Comparison of ENCODE assay signal across 8 cellular contexts in the genomic region with DNA sequence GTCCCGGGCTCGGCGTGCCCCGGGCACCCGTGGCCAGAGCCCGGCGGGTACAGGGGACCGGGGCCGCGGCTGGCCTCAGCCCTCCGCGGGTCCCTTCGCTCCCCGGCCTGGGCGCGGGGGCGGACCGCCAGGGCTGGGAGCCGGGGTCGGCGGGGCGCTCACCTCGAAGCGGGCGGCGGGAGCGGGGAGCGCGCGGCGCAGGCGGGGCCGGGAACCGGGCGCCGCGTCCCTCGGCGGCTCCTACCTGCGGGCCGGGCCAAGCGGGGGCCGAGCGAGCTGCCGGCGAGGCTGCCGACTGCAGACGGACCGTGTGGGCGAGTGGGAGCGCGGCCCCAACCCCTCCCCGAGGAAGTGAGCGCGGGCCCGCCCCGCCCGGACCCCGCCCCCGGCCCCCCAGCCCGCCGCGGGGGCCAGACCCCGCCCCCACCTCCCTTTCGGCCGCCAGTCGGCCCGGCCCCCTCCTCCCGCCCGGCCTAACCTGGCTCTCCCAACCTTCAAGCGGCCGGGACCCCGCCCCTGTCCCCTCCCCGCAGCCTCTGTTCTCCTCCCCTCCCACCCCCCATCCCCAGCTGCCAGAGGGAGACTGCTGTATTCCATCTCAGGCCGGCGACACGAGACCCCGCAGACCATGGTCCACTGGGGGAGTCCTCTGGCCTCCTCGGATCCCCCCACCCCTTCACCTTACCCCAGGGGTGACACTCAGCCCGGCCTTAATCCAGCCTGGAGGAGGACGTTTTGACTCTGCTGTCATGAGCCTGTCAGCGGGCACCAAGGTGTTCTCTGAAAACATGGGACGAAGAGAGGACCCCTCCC. TPM values are rescaled to one million over a fixed set of nuclear protein-coding genes. Genes with fewer than 3 reads are reported as not detected.
DNase-seq lines count a peak whose midpoint lies in the region; ATAC-seq and TF ChIP-seq lines count a peak whose summit lies in the region.

A gene with protein sequence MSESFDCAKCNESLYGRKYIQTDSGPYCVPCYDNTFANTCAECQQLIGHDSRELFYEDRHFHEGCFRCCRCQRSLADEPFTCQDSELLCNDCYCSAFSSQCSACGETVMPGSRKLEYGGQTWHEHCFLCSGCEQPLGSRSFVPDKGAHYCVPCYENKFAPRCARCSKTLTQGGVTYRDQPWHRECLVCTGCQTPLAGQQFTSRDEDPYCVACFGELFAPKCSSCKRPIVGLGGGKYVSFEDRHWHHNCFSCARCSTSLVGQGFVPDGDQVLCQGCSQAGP (minus strand): TSS at position 320 of the 813 bp plus-strand sequence. CDS start 6,102 bp downstream, outside the sequence.

- no peaks in the 10 kb centered on the region for H3K9me3 Mint-ChIP-seq in activated T-cell treated with anti-CD3 and anti-CD28 coated beads, Interleukin-2, amount 50 U/mL, for 24 hours
- H3K9me3 Mint-ChIP-seq in natural killer cell: no peaks in the 10 kb centered on the region

- no peaks in the 10 kb centered on the region for H3K36me3 ChIP-seq in A673 (ENCODE audit: insufficient read depth, low read length, poor library complexity, severe bottlenecking)
- no peaks in the 10 kb centered on the region for H3K36me3 ChIP-seq in fibroblast of lung (ENCODE audit: control insufficient read depth, insufficient read depth, low read length)

- peaks cover 28% of the 10 kb centered on the region for H3K36me3 Mint-ChIP-seq in activated T-cell treated with anti-CD3 and anti-CD28 coated beads, Interleukin-2, amount 50 U/mL, for 24 hours (ENCODE audit: low read depth)
- H3K36me3 Mint-ChIP-seq in natural killer cell: no peaks in the 10 kb centered on the region

- H3K27me3 ChIP-seq in A673 (replicated peaks; ENCODE audit: insufficient read depth, low read depth, low read length, poor library complexity) (no peaks in the 10 kb centered on the region), fibroblast of lung (ENCODE audit: control insufficient read depth, insufficient read depth, low read length) (no peaks in the 10 kb centered on the region)

- H3K4me3 Mint-ChIP-seq in activated T-cell treated with anti-CD3 and anti-CD28 coated beads, Interleukin-2, amount 50 U/mL, for 24 hours: peak within 1 kb of the TSS; percentile 88
- H3K4me3 Mint-ChIP-seq in natural killer cell: peak within 1 kb of the TSS; percentile 98

- H3K9me3 ChIP-seq in A673 (ENCODE audit: low read depth, low read length, poor library complexity, severe bottlenecking): no peaks in the 10 kb centered on the region
- no peaks in the 10 kb centered on the region for H3K9me3 ChIP-seq in fibroblast of lung (ENCODE audit: control insufficient read depth, insufficient read depth, low read depth, low read length)

- no peak within 1 kb of the TSS for H2AFZ ChIP-seq in fibroblast of lung (ENCODE audit: low read length)

- intact Hi-C loops in A673 (cut with micrococcal nuclease; ENCODE audit: unreplicated experiment): no loop called here
- intact Hi-C loops in natural killer cell (cut with micrococcal nuclease): loop anchor here (5.0 to 10.0 kb wide), 2 partner anchors 73 to 531 kb away; a partner anchor contains a TSS

- peak within 1 kb of the TSS; percentile 89 for H3K27ac Mint-ChIP-seq in activated T-cell treated with anti-CD3 and anti-CD28 coated beads, Interleukin-2, amount 50 U/mL, for 24 hours
- H3K27ac Mint-ChIP-seq in natural killer cell: peak within 1 kb of the TSS; percentile 96 to 100

- peak within 1 kb of the TSS; percentile 94 for H3K27ac ChIP-seq in A673 (ENCODE audit: low read depth, low read length, poor library complexity, severe bottlenecking)
- H3K27ac ChIP-seq in fibroblast of lung (ENCODE audit: insufficient read depth, low read length): peak within 1 kb of the TSS; percentile 80

- peaks cover 38% of the 10 kb centered on the region for H3K79me2 ChIP-seq in fibroblast of lung (ENCODE audit: control insufficient read depth, insufficient read depth, low read length)

- DNase-seq in A673 (ENCODE audit: low spot score): peak; percentile 82
- peak; percentile 98 for DNase-seq in NCI-H510A treated with DMSO at 0.1 percent for 48 hours (lab: John Stamatoyannopoulos, UW)
- peak; percentile 74 for DNase-seq in activated T-cell treated with anti-CD3 and anti-CD28 coated beads, Interleukin-2, amount 50 U/mL, for 24 hours
- peak; percentile 38 to 68 for DNase-seq in fibroblast of lung (ENCODE audit: low read depth in 2 of 2)
- DNase-seq in natural killer cell: no peak
- no peak for DNase-seq in NCI-H1092 treated with DMSO at 0.1 percent for 48 hours (lab: John Stamatoyannopoulos, UW)

- no peak for ATAC-seq in GM18505 (IDR thresholded peaks at IDR 0.05; ENCODE audit: unreplicated experiment)
- peak; percentile 6 to 32 (median 27) for ATAC-seq in natural killer cell
- ATAC-seq in HG03442 (IDR thresholded peaks at IDR 0.05; ENCODE audit: unreplicated experiment): no peak

- H3K4me1 Mint-ChIP-seq in activated T-cell treated with anti-CD3 and anti-CD28 coated beads, Interleukin-2, amount 50 U/mL, for 24 hours (ENCODE audit: low read depth): peaks cover 62% of the 10 kb centered on the region
- peaks cover 59 to 65% of the 10 kb centered on the region in 2 donors for H3K4me1 Mint-ChIP-seq in natural killer cell

- POLR2A ChIA-PET in A673 (lab: Charles Lee; ENCODE audit: low non-redundant PET): no interaction called here

- no peaks in the 10 kb centered on the region for H4K20me1 ChIP-seq in fibroblast of lung (ENCODE audit: control insufficient read depth, extremely low read depth, insufficient read depth, low read length)

- TF ChIP-seq CTCF in A673 (conservative IDR thresholded peaks at IDR 0.05; ENCODE audit: low read depth, low read length): no peak
- no peak for TF ChIP-seq CTCF in fibroblast of lung (conservative IDR thresholded peaks at IDR 0.05 in 1 of 2, IDR thresholded peaks at IDR 0.05 in 1 of 2; ENCODE audit: low read depth in 1 of 2, low read length in 2 of 2)
- no peak for TF ChIP-seq CTCF in natural killer cell (IDR thresholded peaks at IDR 0.05)

- peak within 1 kb of the TSS; percentile 100 for H3K4me2 ChIP-seq in fibroblast of lung (ENCODE audit: extremely low read depth, insufficient read depth, low read length)

- CTCF ChIA-PET in A673 (lab: Charles Lee): no interaction called here

- peak; percentile 69 for TF ChIP-seq POLR2A in GM18505 (IDR thresholded peaks at IDR 0.05; ENCODE audit: borderline replicate concordance, extremely low read depth, insufficient read depth, insufficient read length)

- no TSS peak for BruUV-seq in A673 (replicated peaks; lab: Mats Ljungman, UMichigan)

- H3K27me3 Mint-ChIP-seq in activated T-cell treated with anti-CD3 and anti-CD28 coated beads, Interleukin-2, amount 50 U/mL, for 24 hours: no peaks in the 10 kb centered on the region
- H3K27me3 Mint-ChIP-seq in natural killer cell (ENCODE audit: low read depth in 2 of 2): no peaks in the 10 kb centered on the region

- H3K4me3 ChIP-seq in A673 (ENCODE audit: low read depth, low read length, poor library complexity, severe bottlenecking) (peak within 1 kb of the TSS; percentile 85), fibroblast of lung (replicated peaks in 1 of 4; ENCODE audit: control extremely low read depth in 1 of 4, insufficient read depth in 1 of 4, low read depth in 3 of 4, low read length in 4 of 4) (peak within 1 kb of the TSS; percentile 62 to 90 (median 86))

- H3K4me1 ChIP-seq in A673 (ENCODE audit: insufficient read depth, low read length, poor library complexity, severe bottlenecking) (peaks cover 44% of the 10 kb centered on the region), fibroblast of lung (ENCODE audit: control insufficient read depth, extremely low read depth, insufficient read depth, low read length) (peaks cover 14% of the 10 kb centered on the region)

- peak within 1 kb of the TSS; percentile 59 for H3K9ac ChIP-seq in fibroblast of lung (ENCODE audit: insufficient read depth, low read length)

RNA-seq across cellular contexts. Expression of the gene that starts here (rescaled TPM):
- total RNA-seq in A673 (2021) (89.5 and 106 TPM in 2 replicates), fibroblast of lung (13.9 and 14.4 TPM in 2 replicates), natural killer cell (10 to 100 TPM; 49.3 to 82.6 (median 53.6) TPM)
- 14.7 and 25.0 TPM in 2 replicates for polyA plus RNA-seq in fibroblast of lung
- polyA plus RNA-seq in fibroblast of lung (2012): 44.6 and 64.8 TPM in 2 replicates
- 129 and 132 TPM in 2 replicates for polyA minus RNA-seq in fibroblast of lung (ENCODE audit: low replicate concordance)

Comparison
In these comparisons a context has a peak if more than half of its experiments do, and no peak if none do; other contexts are left out.
1. DNase-seq: peak in A673 (single experiment), NCI-H510A treated with DMSO at 0.1 percent for 48 hours (single experiment), activated T-cell treated with anti-CD3 and anti-CD28 coated beads, Interleukin-2, amount 50 U/mL, for 24 hours (single experiment) and fibroblast of lung (2 of 2); none in natural killer cell (single experiment) and NCI-H1092 treated with DMSO at 0.1 percent for 48 hours (single experiment).
2. ATAC-seq: peak in natural killer cell (3 of 3); none in GM18505 (single experiment) and HG03442 (single experiment).